In the genomic region with DNA sequence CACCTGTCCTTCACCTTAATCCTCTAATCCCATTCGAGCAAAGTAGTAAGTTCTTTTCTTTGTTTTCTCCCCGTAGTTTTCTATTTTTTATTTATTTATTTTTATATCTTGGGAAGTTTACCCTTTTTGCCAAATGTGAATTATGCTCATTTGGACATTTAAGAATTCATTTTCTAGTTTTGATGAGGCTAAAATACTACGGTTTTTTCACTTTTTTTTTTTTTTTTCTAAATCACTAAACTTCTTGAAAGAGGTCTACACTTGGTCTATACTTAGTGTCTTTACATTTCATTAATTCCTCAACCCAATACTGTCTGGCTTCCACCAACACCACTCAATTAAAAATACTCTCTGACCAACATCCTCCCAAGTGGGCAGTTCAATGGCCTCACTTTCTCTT, we compare ENCODE assay signal across 1 cellular context.
A peak's percentile ranks its signal among the peaks of the same experiment; 100 is the strongest.
TF ChIP-seq lines count a peak whose summit lies in the region.

No MANE protein-coding gene starts in this region.

TF ChIP-seq in K562, 482 proteins besides CTCF, POLR2A, EP300 and RAD21 (continues in another document):
- TF ChIP-seq PBX2 (CRISPR knock-in tag; IDR thresholded peaks at IDR 0.05; ENCODE audit: low read depth) (no peak), PBX2 (tag; conservative IDR thresholded peaks at IDR 0.05; ENCODE audit: low read depth) (no peak), DIDO1 (tag; IDR thresholded peaks at IDR 0.05; ENCODE audit: low read depth) (no peak), HIVEP1 (CRISPR knock-in tag; IDR thresholded peaks at IDR 0.05) (no peak), ZNF449 (CRISPR knock-in tag; IDR thresholded peaks at IDR 0.05) (no peak), YBX1 (IDR thresholded peaks at IDR 0.05) (no peak), LARP7 (IDR thresholded peaks at IDR 0.05) (peak; percentile 37; the same call in 1 of the 2 replicates), SRSF1 (IDR thresholded peaks at IDR 0.05; ENCODE audit: low read depth, low read length) (no peak), ZNF24 (IDR thresholded peaks at IDR 0.05) (0 out of 2 replicates have a peak, but pooled peaks have one; percentile 32), ZNF551 (CRISPR knock-in tag; IDR thresholded peaks at IDR 0.05) (no peak), OTX1 (CRISPR knock-in tag; IDR thresholded peaks at IDR 0.05) (no peak), ELF1 (tag; IDR thresholded peaks at IDR 0.05) (0 out of 2 replicates have a peak, but pooled peaks have one; percentile 18), THRAP3 (IDR thresholded peaks at IDR 0.05; ENCODE audit: borderline replicate concordance) (no peak), MIER1 (IDR thresholded peaks at IDR 0.05; ENCODE audit: low read depth) (0 out of 2 replicates have a peak, but pooled peaks have one; percentile 41), CEBPG (CRISPR knock-in tag; IDR thresholded peaks at IDR 0.05) (no peak), CEBPG (tag; conservative IDR thresholded peaks at IDR 0.05 in 1 of 2, IDR thresholded peaks at IDR 0.05 in 1 of 2) (no peak), PURB (CRISPR knock-in tag; IDR thresholded peaks at IDR 0.05; ENCODE audit: low read depth) (no peak)
- TF ChIP-seq, protein P1, sequence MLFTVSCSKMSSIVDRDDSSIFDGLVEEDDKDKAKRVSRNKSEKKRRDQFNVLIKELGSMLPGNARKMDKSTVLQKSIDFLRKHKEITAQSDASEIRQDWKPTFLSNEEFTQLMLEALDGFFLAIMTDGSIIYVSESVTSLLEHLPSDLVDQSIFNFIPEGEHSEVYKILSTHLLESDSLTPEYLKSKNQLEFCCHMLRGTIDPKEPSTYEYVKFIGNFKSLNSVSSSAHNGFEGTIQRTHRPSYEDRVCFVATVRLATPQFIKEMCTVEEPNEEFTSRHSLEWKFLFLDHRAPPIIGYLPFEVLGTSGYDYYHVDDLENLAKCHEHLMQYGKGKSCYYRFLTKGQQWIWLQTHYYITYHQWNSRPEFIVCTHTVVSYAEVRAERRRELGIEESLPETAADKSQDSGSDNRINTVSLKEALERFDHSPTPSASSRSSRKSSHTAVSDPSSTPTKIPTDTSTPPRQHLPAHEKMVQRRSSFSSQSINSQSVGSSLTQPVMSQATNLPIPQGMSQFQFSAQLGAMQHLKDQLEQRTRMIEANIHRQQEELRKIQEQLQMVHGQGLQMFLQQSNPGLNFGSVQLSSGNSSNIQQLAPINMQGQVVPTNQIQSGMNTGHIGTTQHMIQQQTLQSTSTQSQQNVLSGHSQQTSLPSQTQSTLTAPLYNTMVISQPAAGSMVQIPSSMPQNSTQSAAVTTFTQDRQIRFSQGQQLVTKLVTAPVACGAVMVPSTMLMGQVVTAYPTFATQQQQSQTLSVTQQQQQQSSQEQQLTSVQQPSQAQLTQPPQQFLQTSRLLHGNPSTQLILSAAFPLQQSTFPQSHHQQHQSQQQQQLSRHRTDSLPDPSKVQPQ (CRISPR knock-in tag; IDR thresholded peaks at IDR 0.05; ENCODE audit: borderline replicate concordance): no peak
- TF ChIP-seq, protein P2, sequence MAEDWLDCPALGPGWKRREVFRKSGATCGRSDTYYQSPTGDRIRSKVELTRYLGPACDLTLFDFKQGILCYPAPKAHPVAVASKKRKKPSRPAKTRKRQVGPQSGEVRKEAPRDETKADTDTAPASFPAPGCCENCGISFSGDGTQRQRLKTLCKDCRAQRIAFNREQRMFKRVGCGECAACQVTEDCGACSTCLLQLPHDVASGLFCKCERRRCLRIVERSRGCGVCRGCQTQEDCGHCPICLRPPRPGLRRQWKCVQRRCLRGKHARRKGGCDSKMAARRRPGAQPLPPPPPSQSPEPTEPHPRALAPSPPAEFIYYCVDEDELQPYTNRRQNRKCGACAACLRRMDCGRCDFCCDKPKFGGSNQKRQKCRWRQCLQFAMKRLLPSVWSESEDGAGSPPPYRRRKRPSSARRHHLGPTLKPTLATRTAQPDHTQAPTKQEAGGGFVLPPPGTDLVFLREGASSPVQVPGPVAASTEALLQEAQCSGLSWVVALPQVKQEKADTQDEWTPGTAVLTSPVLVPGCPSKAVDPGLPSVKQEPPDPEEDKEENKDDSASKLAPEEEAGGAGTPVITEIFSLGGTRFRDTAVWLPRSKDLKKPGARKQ (CRISPR knock-in tag; IDR thresholded peaks at IDR 0.05): no peak
- TF ChIP-seq, protein P3, sequence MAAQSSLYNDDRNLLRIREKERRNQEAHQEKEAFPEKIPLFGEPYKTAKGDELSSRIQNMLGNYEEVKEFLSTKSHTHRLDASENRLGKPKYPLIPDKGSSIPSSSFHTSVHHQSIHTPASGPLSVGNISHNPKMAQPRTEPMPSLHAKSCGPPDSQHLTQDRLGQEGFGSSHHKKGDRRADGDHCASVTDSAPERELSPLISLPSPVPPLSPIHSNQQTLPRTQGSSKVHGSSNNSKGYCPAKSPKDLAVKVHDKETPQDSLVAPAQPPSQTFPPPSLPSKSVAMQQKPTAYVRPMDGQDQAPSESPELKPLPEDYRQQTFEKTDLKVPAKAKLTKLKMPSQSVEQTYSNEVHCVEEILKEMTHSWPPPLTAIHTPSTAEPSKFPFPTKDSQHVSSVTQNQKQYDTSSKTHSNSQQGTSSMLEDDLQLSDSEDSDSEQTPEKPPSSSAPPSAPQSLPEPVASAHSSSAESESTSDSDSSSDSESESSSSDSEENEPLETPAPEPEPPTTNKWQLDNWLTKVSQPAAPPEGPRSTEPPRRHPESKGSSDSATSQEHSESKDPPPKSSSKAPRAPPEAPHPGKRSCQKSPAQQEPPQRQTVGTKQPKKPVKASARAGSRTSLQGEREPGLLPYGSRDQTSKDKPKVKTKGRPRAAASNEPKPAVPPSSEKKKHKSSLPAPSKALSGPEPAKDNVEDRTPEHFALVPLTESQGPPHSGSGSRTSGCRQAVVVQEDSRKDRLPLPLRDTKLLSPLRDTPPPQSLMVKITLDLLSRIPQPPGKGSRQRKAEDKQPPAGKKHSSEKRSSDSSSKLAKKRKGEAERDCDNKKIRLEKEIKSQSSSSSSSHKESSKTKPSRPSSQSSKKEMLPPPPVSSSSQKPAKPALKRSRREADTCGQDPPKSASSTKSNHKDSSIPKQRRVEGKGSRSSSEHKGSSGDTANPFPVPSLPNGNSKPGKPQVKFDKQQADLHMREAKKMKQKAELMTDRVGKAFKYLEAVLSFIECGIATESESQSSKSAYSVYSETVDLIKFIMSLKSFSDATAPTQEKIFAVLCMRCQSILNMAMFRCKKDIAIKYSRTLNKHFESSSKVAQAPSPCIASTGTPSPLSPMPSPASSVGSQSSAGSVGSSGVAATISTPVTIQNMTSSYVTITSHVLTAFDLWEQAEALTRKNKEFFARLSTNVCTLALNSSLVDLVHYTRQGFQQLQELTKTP (IDR thresholded peaks at IDR 0.05; ENCODE audit: low read depth in 1 of 2, partially characterized antibody in 2 of 2): peak in 1 of 2 experiments; percentile 36
- TF ChIP-seq, protein P4, sequence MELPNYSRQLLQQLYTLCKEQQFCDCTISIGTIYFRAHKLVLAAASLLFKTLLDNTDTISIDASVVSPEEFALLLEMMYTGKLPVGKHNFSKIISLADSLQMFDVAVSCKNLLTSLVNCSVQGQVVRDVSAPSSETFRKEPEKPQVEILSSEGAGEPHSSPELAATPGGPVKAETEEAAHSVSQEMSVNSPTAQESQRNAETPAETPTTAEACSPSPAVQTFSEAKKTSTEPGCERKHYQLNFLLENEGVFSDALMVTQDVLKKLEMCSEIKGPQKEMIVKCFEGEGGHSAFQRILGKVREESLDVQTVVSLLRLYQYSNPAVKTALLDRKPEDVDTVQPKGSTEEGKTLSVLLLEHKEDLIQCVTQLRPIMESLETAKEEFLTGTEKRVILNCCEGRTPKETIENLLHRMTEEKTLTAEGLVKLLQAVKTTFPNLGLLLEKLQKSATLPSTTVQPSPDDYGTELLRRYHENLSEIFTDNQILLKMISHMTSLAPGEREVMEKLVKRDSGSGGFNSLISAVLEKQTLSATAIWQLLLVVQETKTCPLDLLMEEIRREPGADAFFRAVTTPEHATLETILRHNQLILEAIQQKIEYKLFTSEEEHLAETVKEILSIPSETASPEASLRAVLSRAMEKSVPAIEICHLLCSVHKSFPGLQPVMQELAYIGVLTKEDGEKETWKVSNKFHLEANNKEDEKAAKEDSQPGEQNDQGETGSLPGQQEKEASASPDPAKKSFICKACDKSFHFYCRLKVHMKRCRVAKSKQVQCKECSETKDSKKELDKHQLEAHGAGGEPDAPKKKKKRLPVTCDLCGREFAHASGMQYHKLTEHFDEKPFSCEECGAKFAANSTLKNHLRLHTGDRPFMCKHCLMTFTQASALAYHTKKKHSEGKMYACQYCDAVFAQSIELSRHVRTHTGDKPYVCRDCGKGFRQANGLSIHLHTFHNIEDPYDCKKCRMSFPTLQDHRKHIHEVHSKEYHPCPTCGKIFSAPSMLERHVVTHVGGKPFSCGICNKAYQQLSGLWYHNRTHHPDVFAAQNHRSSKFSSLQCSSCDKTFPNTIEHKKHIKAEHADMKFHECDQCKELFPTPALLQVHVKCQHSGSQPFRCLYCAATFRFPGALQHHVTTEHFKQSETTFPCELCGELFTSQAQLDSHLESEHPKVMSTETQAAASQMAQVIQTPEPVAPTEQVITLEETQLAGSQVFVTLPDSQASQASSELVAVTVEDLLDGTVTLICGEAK (IDR thresholded peaks at IDR 0.05): peak; percentile 35
- TF ChIP-seq, protein P4 (CRISPR knock-in tag; IDR thresholded peaks at IDR 0.05): no peak
- TF ChIP-seq, protein P5, sequence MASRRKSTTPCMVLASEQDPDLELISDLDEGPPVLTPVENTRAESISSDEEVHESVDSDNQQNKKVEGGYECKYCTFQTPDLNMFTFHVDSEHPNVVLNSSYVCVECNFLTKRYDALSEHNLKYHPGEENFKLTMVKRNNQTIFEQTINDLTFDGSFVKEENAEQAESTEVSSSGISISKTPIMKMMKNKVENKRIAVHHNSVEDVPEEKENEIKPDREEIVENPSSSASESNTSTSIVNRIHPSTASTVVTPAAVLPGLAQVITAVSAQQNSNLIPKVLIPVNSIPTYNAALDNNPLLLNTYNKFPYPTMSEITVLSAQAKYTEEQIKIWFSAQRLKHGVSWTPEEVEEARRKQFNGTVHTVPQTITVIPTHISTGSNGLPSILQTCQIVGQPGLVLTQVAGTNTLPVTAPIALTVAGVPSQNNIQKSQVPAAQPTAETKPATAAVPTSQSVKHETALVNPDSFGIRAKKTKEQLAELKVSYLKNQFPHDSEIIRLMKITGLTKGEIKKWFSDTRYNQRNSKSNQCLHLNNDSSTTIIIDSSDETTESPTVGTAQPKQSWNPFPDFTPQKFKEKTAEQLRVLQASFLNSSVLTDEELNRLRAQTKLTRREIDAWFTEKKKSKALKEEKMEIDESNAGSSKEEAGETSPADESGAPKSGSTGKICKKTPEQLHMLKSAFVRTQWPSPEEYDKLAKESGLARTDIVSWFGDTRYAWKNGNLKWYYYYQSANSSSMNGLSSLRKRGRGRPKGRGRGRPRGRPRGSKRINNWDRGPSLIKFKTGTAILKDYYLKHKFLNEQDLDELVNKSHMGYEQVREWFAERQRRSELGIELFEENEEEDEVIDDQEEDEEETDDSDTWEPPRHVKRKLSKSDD (conservative IDR thresholded peaks at IDR 0.05; ENCODE audit: low read length): no peak
